In genomic region chr20:61184194-61184593, GRCh38 we compare ENCODE assay signal across 21 cellular contexts.
"Had no signal": no experiment of that assay in that cellular context is flagged by ENCODE, and none has a peak within 500 bp of the region (broad histone marks: within the 10 kb centered on the region; RNA-seq: fewer than 3 reads in every experiment).

No MANE protein-coding gene starts in this region.

- ATAC-seq: activated T-cell treated with anti-CD3 and anti-CD28 coated beads, Interleukin-2, amount 50 U/mL, for 72 hours; gastrocnemius medialis; heart left ventricle; psoas muscle; right lobe of liver; stimulated activated effector memory CD8-positive, alpha-beta T cell treated with anti-CD3 and anti-CD28 coated beads, Interleukin-12 subunit alpha, Interleukin-12 subunit beta, amount 100 ng/mL, for 72 hours; T-helper 17 cell had no signal

- H3K36me3 ChIP-seq: gastrocnemius medialis, heart left ventricle, right lobe of liver, thoracic aorta had no signal

- H3K4me3 ChIP-seq: gastrocnemius medialis, heart left ventricle, lung, psoas muscle, right lobe of liver, thoracic aorta had no signal

- FAIRE-seq: TTC549 had no signal

- H3K9me3 Mint-ChIP-seq: activated B cell treated with CpG ODN at 0.5 μM for 24 hours; activated CD4-positive, alpha-beta T cell treated with anti-CD3 and anti-CD28 coated beads, Interleukin-2, amount 10 ng/mL, durations not matched to agents 7 days and 5 days; activated T-cell treated with anti-CD3 and anti-CD28 coated beads, Interleukin-2, amount 50 U/mL, for 72 hours; immature natural killer cell; neural crest cell; stimulated activated effector memory CD8-positive, alpha-beta T cell treated with anti-CD3 and anti-CD28 coated beads, Interleukin-12 subunit alpha, Interleukin-12 subunit beta, amount 100 ng/mL, for 72 hours had no signal

- H3K4me1 Mint-ChIP-seq: activated B cell treated with CpG ODN at 0.5 μM for 24 hours; activated CD4-positive, alpha-beta T cell treated with anti-CD3 and anti-CD28 coated beads, Interleukin-2, amount 10 ng/mL, durations not matched to agents 7 days and 5 days; immature natural killer cell; stimulated activated effector memory CD8-positive, alpha-beta T cell treated with anti-CD3 and anti-CD28 coated beads, Interleukin-12 subunit alpha, Interleukin-12 subunit beta, amount 100 ng/mL, for 72 hours; T-helper 17 cell had no signal

- DNase-seq: activated B cell treated with CpG ODN at 0.5 μM for 24 hours; activated CD4-positive, alpha-beta T cell treated with anti-CD3 and anti-CD28 coated beads, Interleukin-2, amount 10 ng/mL, durations not matched to agents 7 days and 5 days; activated CD8-positive, alpha-beta memory T cell treated with anti-CD3 and anti-CD28 coated beads, Interleukin-2, amount 50 U/mL, for 48 hours; activated gamma-delta T cell; activated T-cell treated with anti-CD3 and anti-CD28 coated beads, Interleukin-2, amount 50 U/mL, for 72 hours; amygdala; dermis blood vessel endothelial cell; gastrocnemius medialis; heart left ventricle; immature natural killer cell; psoas muscle; right lobe of liver; stimulated activated CD4-positive, alpha-beta T cell treated with anti-CD3 and anti-CD28 coated beads, Interleukin-12 subunit alpha, Interleukin-12 subunit beta, amount 100 ng/mL, for 4 hours; stimulated activated CD4-positive, alpha-beta T cell treated with anti-CD3 and anti-CD28 coated beads, Interleukin-2, amount 100 ng/mL, for 24 hours; T-helper 17 cell had no signal

- H3K4me3 Mint-ChIP-seq: activated B cell treated with CpG ODN at 0.5 μM for 24 hours; activated CD4-positive, alpha-beta T cell treated with anti-CD3 and anti-CD28 coated beads, Interleukin-2, amount 10 ng/mL, durations not matched to agents 7 days and 5 days; activated naive CD8-positive, alpha-beta T cell; activated T-cell treated with anti-CD3 and anti-CD28 coated beads, Interleukin-2, amount 50 U/mL, for 72 hours; immature natural killer cell; neural crest cell; stimulated activated effector memory CD8-positive, alpha-beta T cell treated with anti-CD3 and anti-CD28 coated beads, Interleukin-12 subunit alpha, Interleukin-12 subunit beta, amount 100 ng/mL, for 72 hours; T-helper 17 cell had no signal

- H3K27ac Mint-ChIP-seq: activated B cell treated with CpG ODN at 0.5 μM for 24 hours; activated CD4-positive, alpha-beta T cell treated with anti-CD3 and anti-CD28 coated beads, Interleukin-2, amount 10 ng/mL, durations not matched to agents 7 days and 5 days; activated naive CD8-positive, alpha-beta T cell; activated T-cell treated with anti-CD3 and anti-CD28 coated beads, Interleukin-2, amount 50 U/mL, for 72 hours; immature natural killer cell; stimulated activated effector memory CD8-positive, alpha-beta T cell treated with anti-CD3 and anti-CD28 coated beads, Interleukin-12 subunit alpha, Interleukin-12 subunit beta, amount 100 ng/mL, for 72 hours; T-helper 17 cell had no signal

- H3K27me3 ChIP-seq: right lobe of liver had no signal

- H3K27ac ChIP-seq: gastrocnemius medialis, heart left ventricle, psoas muscle, right lobe of liver, thoracic aorta had no signal

- H3K9me3 ChIP-seq: gastrocnemius medialis, heart left ventricle, psoas muscle, right lobe of liver, thoracic aorta had no signal

- H3K4me1 ChIP-seq: gastrocnemius medialis, heart left ventricle, psoas muscle, right lobe of liver had no signal

- H3K36me3 Mint-ChIP-seq: activated naive CD8-positive, alpha-beta T cell; immature natural killer cell; stimulated activated effector memory CD8-positive, alpha-beta T cell treated with anti-CD3 and anti-CD28 coated beads, Interleukin-12 subunit alpha, Interleukin-12 subunit beta, amount 100 ng/mL, for 72 hours had no signal

- H3K27me3 Mint-ChIP-seq: activated B cell treated with CpG ODN at 0.5 μM for 24 hours; activated naive CD8-positive, alpha-beta T cell had no signal
